8 cellular contexts compared by ENCODE assay signal in the genomic region with DNA sequence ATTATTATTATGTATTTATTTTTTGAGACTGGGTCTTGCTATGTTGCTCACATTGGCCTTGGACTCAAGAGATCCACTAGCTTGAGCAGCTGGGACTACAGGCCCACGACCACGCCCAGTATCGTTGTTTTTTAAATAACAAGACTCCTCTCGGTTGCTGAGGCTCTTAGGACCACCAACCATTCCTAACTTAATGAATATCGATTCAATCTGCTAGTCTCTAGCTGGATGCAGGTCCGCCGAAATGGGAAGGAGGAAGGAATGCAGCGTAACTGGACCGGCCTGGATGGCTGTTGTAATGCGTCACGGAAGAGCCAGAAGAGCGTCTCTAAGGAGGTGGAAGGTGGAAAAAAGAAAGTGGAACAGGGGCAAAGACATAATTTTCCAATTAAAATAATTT. TPM values are rescaled to one million over a fixed set of nuclear protein-coding genes. Genes with fewer than 3 reads are reported as not detected.
DNase-seq lines count a peak whose midpoint lies in the region; ATAC-seq and TF ChIP-seq lines count a peak whose summit lies in the region.

No MANE protein-coding gene starts in this region.

- peaks cover 0 to 38% (median 6%) of the 10 kb centered on the region in 9 donors for H3K36me3 ChIP-seq in heart left ventricle
- peaks cover 0 to 23% (median 2%) of the 10 kb centered on the region in 4 donors for H3K36me3 ChIP-seq in upper lobe of left lung

- H3K9me3 Mint-ChIP-seq in brain (peaks cover 0 to 2% (median 0%) of the 10 kb centered on the region in 5 experiments), memory B cell (no peaks in the 10 kb centered on the region)

- DNase-seq in heart left ventricle (no peak), Right ventricle myocardium superior (no peak), memory B cell (ENCODE audit: low spot score in 2 of 2) (no peak), upper lobe of left lung (peak in 1 of 2 donors; percentile 44), SKM-1 (lab: John Stamatoyannopoulos, UW; ENCODE audit: unreplicated experiment) (no peak)

- H3K36me3 Mint-ChIP-seq in brain: no peaks in the 10 kb centered on the region
- peaks cover 9% of the 10 kb centered on the region for H3K36me3 Mint-ChIP-seq in memory B cell

- WGBS in heart left ventricle, 4 donors: 48 to 59% (median 52%) methylated on average over 12 of the region's 12 CpGs
- WGBS in upper lobe of left lung, 2 donors: 41 to 66% methylated on average over 12 of the region's 12 CpGs

- peak overlapping the region; percentile 73 to 97 (median 92) for H3K27ac ChIP-seq in heart left ventricle
- H3K27ac ChIP-seq in upper lobe of left lung: peak overlapping the region; percentile 99 to 100 (median 99)

- peak overlapping the region in 11 of 12 donors; percentile 66 to 90 (median 75) for H3K4me3 ChIP-seq in heart left ventricle
- peak overlapping the region; percentile 93 to 99 (median 98) for H3K4me3 ChIP-seq in upper lobe of left lung

- TF ChIP-seq CTCF in heart left ventricle (IDR thresholded peaks at IDR 0.05) (no peak), brain (conservative IDR thresholded peaks at IDR 0.05) (no peak), upper lobe of left lung (IDR thresholded peaks at IDR 0.05) (no peak)

- H3K4me1 Mint-ChIP-seq in brain (peaks cover 87% of the 10 kb centered on the region), memory B cell (peaks cover 36% of the 10 kb centered on the region)

- H3K27me3 ChIP-seq in heart left ventricle (no peaks in the 10 kb centered on the region), upper lobe of left lung (no peaks in the 10 kb centered on the region)

- intact Hi-C loops in heart left ventricle (cut with DNase I): loop anchor here in 6 of 10 donors (5.0 kb wide), 2 partner anchors 34 to 46 kb away; no protein-coding TSS in a partner anchor
- intact Hi-C loops in Right ventricle myocardium superior (cut with DNase I): loop anchor here (5.0 kb wide), 1 partner anchor 34 kb away; no protein-coding TSS in a partner anchor

- H3K9me3 ChIP-seq in heart left ventricle (no peaks in the 10 kb centered on the region), upper lobe of left lung (no peaks in the 10 kb centered on the region)

- H3K4me1 ChIP-seq in heart left ventricle (peaks cover 10 to 63% (median 51%) of the 10 kb centered on the region in 12 donors), upper lobe of left lung (peaks cover 58 to 67% (median 62%) of the 10 kb centered on the region in 4 donors)

- H3K27me3 Mint-ChIP-seq in brain: peaks cover 19% of the 10 kb centered on the region
- no peaks in the 10 kb centered on the region for H3K27me3 Mint-ChIP-seq in memory B cell

- H3K4me3 Mint-ChIP-seq in brain (peak overlapping the region; percentile 6 to 96 (median 84)), memory B cell (peak overlapping the region; percentile 80)

- peak overlapping the region in 4 of 5 experiments; percentile 8 to 95 (median 90) for H3K27ac Mint-ChIP-seq in brain
- peak overlapping the region; percentile 52 for H3K27ac Mint-ChIP-seq in memory B cell

- ATAC-seq in heart left ventricle: no peak
- no peak for ATAC-seq in Right ventricle myocardium superior (ENCODE audit: poor library complexity)
- no peak for ATAC-seq in memory B cell (ENCODE audit: low read depth)
- no peak for ATAC-seq in upper lobe of left lung (ENCODE audit: low FRiP score in 2 of 2)
- no peak for ATAC-seq in HG03432 (IDR thresholded peaks at IDR 0.05; ENCODE audit: unreplicated experiment)
- ATAC-seq in HG02678 (IDR thresholded peaks at IDR 0.05; ENCODE audit: unreplicated experiment): no peak

- no peak for TF ChIP-seq EP300 in upper lobe of left lung (IDR thresholded peaks at IDR 0.05)

- TF ChIP-seq POLR2A in heart left ventricle (IDR thresholded peaks at IDR 0.05): no peak
- TF ChIP-seq POLR2A in upper lobe of left lung (IDR thresholded peaks at IDR 0.05): no peak

RNA-seq across cellular contexts. Expression of gene ANXA2, which starts 1.7 kb away (rescaled TPM):
- total RNA-seq in heart left ventricle: 100 to 1,000 TPM; 106 to 523 (median 207) TPM
- 100 to 1,000 TPM; 135 to 547 TPM for polyA plus RNA-seq in heart left ventricle
- total RNA-seq in Right ventricle myocardium superior: 157 TPM
- 439 TPM for polyA plus RNA-seq in brain (ENCODE audit: insufficient read depth, low read depth, low replicate concordance)
- total RNA-seq in upper lobe of left lung: 1,000 to 10,000 TPM in 4 of 6 donors, 100 to 1,000 TPM in 2; 394 to 1,774 (median 1,094) TPM
